ENCODE assay signal across 19 cellular contexts in genomic region chr6:1094306-1094705, GRCh38.
DNase-seq lines count a peak whose midpoint lies in the region; ATAC-seq and TF ChIP-seq lines count a peak whose summit lies in the region.
"Had no signal": no experiment of that assay in that cellular context is flagged by ENCODE, and none has a peak within 500 bp of the region (broad histone marks: within the 10 kb centered on the region; RNA-seq: fewer than 3 reads in every experiment).

No MANE protein-coding gene starts in this region.

- CTCF ChIA-PET in BJ (lab: Yijun Ruan, JAX), result no interaction called here

- H3K4me3 ChIP-seq in BJ (ENCODE audit: low read depth, low read length) (no peak overlapping the region), fibroblast of the aortic adventitia (ENCODE audit: low read depth, low read length) (no peak overlapping the region)
- H3K4me3 ChIP-seq: BLaER1 treated with 17β-estradiol and CSF1 and Interleukin-3, amounts not matched to agents 10 nM and 100 nM; PC-9 had no signal

- no peak for TF ChIP-seq CTCF in BJ (IDR thresholded peaks at IDR 0.05; ENCODE audit: insufficient read depth, low read depth, low read length)
- TF ChIP-seq CTCF in fibroblast of the aortic adventitia (IDR thresholded peaks at IDR 0.05; ENCODE audit: insufficient read depth, low read length), result no peak

- DNase-seq in BJ (ENCODE audit: low read depth), result peak; percentile 83
- DNase-seq in RPMI7951 (ENCODE audit: low read depth), result peak; percentile 66
- peak; percentile 73 for DNase-seq in fibroblast of the aortic adventitia (ENCODE audit: low read depth)
- no peak for DNase-seq in sciatic nerve (ENCODE audit: low spot score)
- DNase-seq in NCI-H1417 treated with DMSO at 0.1 percent for 48 hours (lab: John Stamatoyannopoulos, UW), result no peak
- DNase-seq: activated CD4-positive, alpha-beta memory T cell treated with anti-CD3 and anti-CD28 coated beads, Interleukin-2, amount 10 ng/mL, durations not matched to agents 7 days and 5 days; activated naive CD8-positive, alpha-beta T cell treated with anti-CD3 and anti-CD28 coated beads, Interleukin-2, amount 50 U/mL, for 24 hours; DMS79; H9; hypothalamus; MV-4-11; NCI-H2081; NCI-H526; PC-9 had no signal

- peak; percentile 95 for ATAC-seq in sciatic nerve
- ATAC-seq in GM19351 (IDR thresholded peaks at IDR 0.05; ENCODE audit: unreplicated experiment), result no peak
- no peak for ATAC-seq in GM21526 (IDR thresholded peaks at IDR 0.05; ENCODE audit: low FRiP score, unreplicated experiment)
- no peak for ATAC-seq in HG02571 (IDR thresholded peaks at IDR 0.05; ENCODE audit: unreplicated experiment)
- ATAC-seq: activated naive CD8-positive, alpha-beta T cell treated with anti-CD3 and anti-CD28 coated beads, Interleukin-2, amount 50 U/mL, for 24 hours; left lobe of liver had no signal

- H3K27me3 ChIP-seq in BJ (ENCODE audit: control insufficient read depth, insufficient read depth, low read length), result no peaks in the 10 kb centered on the region
- H3K27me3 ChIP-seq: BLaER1 treated with 17β-estradiol and CSF1 and Interleukin-3, amounts not matched to agents 10 nM and 100 nM had no signal

- no peaks in the 10 kb centered on the region for H3K36me3 ChIP-seq in BJ (ENCODE audit: control insufficient read depth, insufficient read depth, low read length)
- H3K36me3 ChIP-seq: BLaER1 treated with 17β-estradiol and CSF1 and Interleukin-3, amounts not matched to agents 10 nM and 100 nM had no signal

- POLR2A ChIA-PET in BJ (lab: Charles Lee), result no interaction called here

- intact Hi-C loops in sciatic nerve (cut with DNase I), result no loop called here

Comparison
In these comparisons a context has a peak if more than half of its experiments do, and no peak if none do; other contexts are left out.
1. DNase-seq: peak in BJ (single experiment), RPMI7951 (single experiment) and fibroblast of the aortic adventitia (single experiment); none in sciatic nerve (single experiment) and NCI-H1417 treated with DMSO at 0.1 percent for 48 hours (single experiment).